ENCODE assay signal across 1 cellular context in the genomic region with DNA sequence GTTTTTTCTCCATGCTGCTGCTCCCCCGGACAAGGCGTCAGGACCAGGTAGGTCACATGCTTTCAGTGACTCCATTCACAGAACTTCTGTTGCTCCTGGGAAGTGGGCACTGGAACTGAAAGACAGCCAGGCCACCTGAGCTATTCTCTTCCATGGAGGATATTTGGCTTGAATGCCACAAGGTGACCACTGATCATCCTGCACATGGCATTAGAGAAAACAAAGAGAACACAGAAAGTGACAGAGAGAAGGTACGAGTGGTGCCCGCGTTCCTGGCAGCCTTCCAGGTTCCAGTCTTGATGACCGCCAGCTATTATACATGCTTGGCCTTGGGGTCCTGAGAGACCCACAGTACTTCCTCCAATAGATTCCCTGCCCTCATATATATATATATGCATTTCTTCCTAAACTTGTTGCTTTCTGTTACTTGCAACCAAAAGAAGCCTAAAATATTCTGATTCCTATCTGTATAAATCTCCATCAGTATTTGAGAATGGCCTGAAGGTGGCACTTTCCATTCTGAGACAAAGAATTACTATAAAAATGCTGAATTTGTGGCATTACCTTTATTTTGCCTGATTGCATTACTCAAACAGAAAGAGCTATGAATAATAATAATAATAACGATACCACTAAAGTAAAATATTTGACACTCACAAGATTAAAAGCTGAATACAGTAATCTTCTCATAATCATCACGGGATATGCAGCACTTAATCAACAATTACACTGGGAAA.
TF ChIP-seq lines count a peak whose summit lies in the region.

No MANE protein-coding gene starts in this region.

TF ChIP-seq in endothelial cell of umbilical vein, 7 proteins besides CTCF, POLR2A, EP300 and RAD21:
- no peak for TF ChIP-seq EZH2 (IDR thresholded peaks at IDR 0.05; ENCODE audit: borderline replicate concordance, low read depth, low read length, severe bottlenecking)
- no peak for TF ChIP-seq FOS (IDR thresholded peaks at IDR 0.05; ENCODE audit: borderline replicate concordance, insufficient read depth, low read length)
- no peak for TF ChIP-seq MYC (IDR thresholded peaks at IDR 0.05; ENCODE audit: low read depth, low read length)
- TF ChIP-seq POLR2AphosphoS5 (IDR thresholded peaks at IDR 0.05; ENCODE audit: insufficient read depth, low read depth, low read length), result no peak
- TF ChIP-seq JUN (IDR thresholded peaks at IDR 0.05; ENCODE audit: borderline replicate concordance, insufficient read depth, insufficient read length, low read depth), result no peak
